ENCODE assay signal across 30 cellular contexts in the genomic region with DNA sequence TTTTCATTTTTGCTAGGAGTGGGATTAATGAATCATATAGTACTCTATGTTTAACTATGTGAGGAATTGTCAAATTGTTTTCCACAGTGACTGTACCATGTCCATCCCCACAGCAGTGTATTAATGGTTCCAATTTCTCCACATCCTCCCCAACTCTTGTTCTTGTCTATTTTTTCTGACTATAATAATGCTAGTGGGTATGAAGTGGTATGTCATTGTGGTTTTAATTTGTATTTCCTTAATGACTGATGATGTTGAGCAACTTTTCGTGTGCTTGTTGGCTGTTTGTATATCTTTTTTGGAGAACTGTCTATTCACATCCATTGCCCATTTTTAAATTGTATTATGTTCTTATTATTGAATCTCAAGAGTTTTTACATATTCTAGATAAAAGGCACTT. TPM values are rescaled to one million over a fixed set of nuclear protein-coding genes. Genes with fewer than 3 reads are reported as not detected.
"Had no signal": no experiment of that assay in that cellular context is flagged by ENCODE, and none has a peak within 500 bp of the region (broad histone marks: within the 10 kb centered on the region; RNA-seq: fewer than 3 reads in every experiment).

No MANE protein-coding gene starts in this region.

- H3K36me3 ChIP-seq: WERI-Rb-1 had no signal

- H3K9me3 Mint-ChIP-seq: activated CD4-positive, alpha-beta memory T cell treated with anti-CD3 and anti-CD28 coated beads, Interleukin-2, amount 10 ng/mL, durations not matched to agents 7 days and 5 days; activated naive CD4-positive, alpha-beta T cell treated with anti-CD3 and anti-CD28 coated beads, Interleukin-2, amount 10 ng/mL, durations not matched to agents 7 days and 5 days; activated naive CD8-positive, alpha-beta T cell treated with anti-CD3 and anti-CD28 coated beads for 36 hours; activated T-helper 17 cell treated with anti-CD3 and anti-CD28 coated beads, Interleukin-2, amount 50 U/mL, for 72 hours had no signal

- H3K4me1 Mint-ChIP-seq: activated CD4-positive, alpha-beta memory T cell treated with anti-CD3 and anti-CD28 coated beads, Interleukin-2, amount 10 ng/mL, durations not matched to agents 7 days and 5 days; activated naive CD4-positive, alpha-beta T cell treated with anti-CD3 and anti-CD28 coated beads, Interleukin-2, amount 10 ng/mL, durations not matched to agents 7 days and 5 days; activated naive CD8-positive, alpha-beta T cell treated with anti-CD3 and anti-CD28 coated beads for 36 hours; activated T-helper 17 cell treated with anti-CD3 and anti-CD28 coated beads, Interleukin-2, amount 50 U/mL, for 72 hours; T-helper 17 cell had no signal

- H3K36me3 Mint-ChIP-seq: activated naive CD4-positive, alpha-beta T cell treated with anti-CD3 and anti-CD28 coated beads, Interleukin-2, amount 10 ng/mL, durations not matched to agents 7 days and 5 days; activated naive CD8-positive, alpha-beta T cell treated with anti-CD3 and anti-CD28 coated beads for 36 hours had no signal

- H3K27ac Mint-ChIP-seq: activated CD4-positive, alpha-beta memory T cell treated with anti-CD3 and anti-CD28 coated beads, Interleukin-2, amount 10 ng/mL, durations not matched to agents 7 days and 5 days; activated CD4-positive, alpha-beta T cell treated with anti-CD3 and anti-CD28 coated beads for 36 hours; activated naive CD4-positive, alpha-beta T cell treated with anti-CD3 and anti-CD28 coated beads, Interleukin-2, amount 10 ng/mL, durations not matched to agents 7 days and 5 days; activated naive CD8-positive, alpha-beta T cell treated with anti-CD3 and anti-CD28 coated beads for 36 hours; activated T-helper 17 cell treated with anti-CD3 and anti-CD28 coated beads, Interleukin-2, amount 50 U/mL, for 72 hours; T-helper 17 cell had no signal

- H3K27ac ChIP-seq: WERI-Rb-1 had no signal

- H3K27me3 Mint-ChIP-seq: activated naive CD4-positive, alpha-beta T cell treated with anti-CD3 and anti-CD28 coated beads, Interleukin-2, amount 10 ng/mL, durations not matched to agents 7 days and 5 days had no signal

- ATAC-seq: activated CD4-positive, alpha-beta T cell treated with anti-CD3 and anti-CD28 coated beads for 36 hours; activated T-helper 17 cell treated with anti-CD3 and anti-CD28 coated beads, Interleukin-2, amount 50 U/mL, for 72 hours; T-helper 17 cell had no signal

- DNase-seq: activated CD4-positive, alpha-beta memory T cell treated with anti-CD3 and anti-CD28 coated beads, Interleukin-2, amount 10 ng/mL, durations not matched to agents 7 days and 5 days; activated CD4-positive, alpha-beta T cell treated with anti-CD3 and anti-CD28 coated beads for 36 hours; activated CD4-positive, alpha-beta T cell treated with anti-CD3 and anti-CD28 coated beads, Interleukin-2, amount 50 U/mL, for 1 hour; activated gamma-delta T cell; activated naive CD4-positive, alpha-beta T cell treated with anti-CD3 and anti-CD28 coated beads, Interleukin-2, amount 10 ng/mL, durations not matched to agents 7 days and 5 days; activated naive CD8-positive, alpha-beta T cell treated with anti-CD3 and anti-CD28 coated beads for 36 hours; activated T-cell treated with anti-CD3 and anti-CD28 coated beads for 4 hours; activated T-cell treated with anti-CD3 and anti-CD28 coated beads, Interleukin-2, amount 50 U/mL, for 48 hours; anterior cingulate cortex; caudate nucleus; Kasumi-1; KBM-7; NCI-H1105; NCI-H1436; NCI-H1694 treated with DMSO at 0.1 percent for 48 hours; NCI-H2029 treated with DMSO at 0.1 percent for 48 hours; NCI-H345; NCI-H510A treated with DMSO at 0.1 percent for 48 hours; NCI-H69; SIG-M5; T-helper 17 cell; T1000; WERI-Rb-1 had no signal

- H3K4me3 Mint-ChIP-seq: activated CD4-positive, alpha-beta memory T cell treated with anti-CD3 and anti-CD28 coated beads, Interleukin-2, amount 10 ng/mL, durations not matched to agents 7 days and 5 days; activated CD4-positive, alpha-beta T cell treated with anti-CD3 and anti-CD28 coated beads for 36 hours; activated naive CD4-positive, alpha-beta T cell treated with anti-CD3 and anti-CD28 coated beads, Interleukin-2, amount 10 ng/mL, durations not matched to agents 7 days and 5 days; activated naive CD8-positive, alpha-beta T cell treated with anti-CD3 and anti-CD28 coated beads for 36 hours; activated T-helper 17 cell treated with anti-CD3 and anti-CD28 coated beads, Interleukin-2, amount 50 U/mL, for 72 hours; T-helper 17 cell had no signal

RNA-seq across cellular contexts. Expression of a gene that starts 10.0 kb away (rescaled TPM):
- total RNA-seq: activated CD4-positive, alpha-beta memory T cell treated with anti-CD3 and anti-CD28 coated beads, Interleukin-2, amount 10 ng/mL, durations not matched to agents 7 days and 5 days; activated CD4-positive, alpha-beta T cell treated with anti-CD3 and anti-CD28 coated beads for 36 hours; activated CD8-positive, alpha-beta memory T cell treated with anti-CD3 and anti-CD28 coated beads for 36 hours; activated naive CD8-positive, alpha-beta T cell treated with anti-CD3 and anti-CD28 coated beads for 36 hours; activated T-helper 17 cell treated with anti-CD3 and anti-CD28 coated beads, Interleukin-2, amount 50 U/mL, for 72 hours; cerebellum; M059J; OCI-LY7; RPMI7951; T-helper 17 cell had no signal
- polyA plus RNA-seq: adipose tissue had no signal

RNA-seq across cellular contexts. Expression of a gene that starts 27.1 kb away (rescaled TPM):
- total RNA-seq: activated CD4-positive, alpha-beta memory T cell treated with anti-CD3 and anti-CD28 coated beads, Interleukin-2, amount 10 ng/mL, durations not matched to agents 7 days and 5 days; activated CD4-positive, alpha-beta T cell treated with anti-CD3 and anti-CD28 coated beads for 36 hours; activated CD8-positive, alpha-beta memory T cell treated with anti-CD3 and anti-CD28 coated beads for 36 hours; activated naive CD8-positive, alpha-beta T cell treated with anti-CD3 and anti-CD28 coated beads for 36 hours; activated T-helper 17 cell treated with anti-CD3 and anti-CD28 coated beads, Interleukin-2, amount 50 U/mL, for 72 hours; cerebellum; M059J; OCI-LY7; RPMI7951; T-helper 17 cell had no signal
- polyA plus RNA-seq: adipose tissue had no signal

RNA-seq across cellular contexts. Expression of a gene that starts 38.2 kb away (rescaled TPM):
- total RNA-seq: activated CD4-positive, alpha-beta memory T cell treated with anti-CD3 and anti-CD28 coated beads, Interleukin-2, amount 10 ng/mL, durations not matched to agents 7 days and 5 days; activated CD4-positive, alpha-beta T cell treated with anti-CD3 and anti-CD28 coated beads for 36 hours; activated CD8-positive, alpha-beta memory T cell treated with anti-CD3 and anti-CD28 coated beads for 36 hours; activated naive CD8-positive, alpha-beta T cell treated with anti-CD3 and anti-CD28 coated beads for 36 hours; activated T-helper 17 cell treated with anti-CD3 and anti-CD28 coated beads, Interleukin-2, amount 50 U/mL, for 72 hours; cerebellum; M059J; OCI-LY7; RPMI7951; T-helper 17 cell had no signal
- polyA plus RNA-seq: adipose tissue had no signal

RNA-seq across cellular contexts. Expression of a gene that starts 39.9 kb away (rescaled TPM):
- total RNA-seq: activated CD4-positive, alpha-beta memory T cell treated with anti-CD3 and anti-CD28 coated beads, Interleukin-2, amount 10 ng/mL, durations not matched to agents 7 days and 5 days; activated CD4-positive, alpha-beta T cell treated with anti-CD3 and anti-CD28 coated beads for 36 hours; activated CD8-positive, alpha-beta memory T cell treated with anti-CD3 and anti-CD28 coated beads for 36 hours; activated naive CD8-positive, alpha-beta T cell treated with anti-CD3 and anti-CD28 coated beads for 36 hours; activated T-helper 17 cell treated with anti-CD3 and anti-CD28 coated beads, Interleukin-2, amount 50 U/mL, for 72 hours; cerebellum; M059J; OCI-LY7; RPMI7951; T-helper 17 cell had no signal
- polyA plus RNA-seq: adipose tissue had no signal

RNA-seq across cellular contexts. Expression of a gene that starts 48.7 kb away (rescaled TPM):
- total RNA-seq: activated CD4-positive, alpha-beta memory T cell treated with anti-CD3 and anti-CD28 coated beads, Interleukin-2, amount 10 ng/mL, durations not matched to agents 7 days and 5 days; activated CD4-positive, alpha-beta T cell treated with anti-CD3 and anti-CD28 coated beads for 36 hours; activated CD8-positive, alpha-beta memory T cell treated with anti-CD3 and anti-CD28 coated beads for 36 hours; activated naive CD8-positive, alpha-beta T cell treated with anti-CD3 and anti-CD28 coated beads for 36 hours; activated T-helper 17 cell treated with anti-CD3 and anti-CD28 coated beads, Interleukin-2, amount 50 U/mL, for 72 hours; cerebellum; M059J; OCI-LY7; RPMI7951; T-helper 17 cell had no signal
- polyA plus RNA-seq: adipose tissue had no signal
